Comparison of ENCODE assay signal across 8 cellular contexts in genomic region chr1:153774780-153775431, GRCh38. TPM values are rescaled to one million over a fixed set of nuclear protein-coding genes. Genes with fewer than 3 reads are reported as not detected.
DNase-seq lines count a peak whose midpoint lies in the region; ATAC-seq and TF ChIP-seq lines count a peak whose summit lies in the region.

TSS of gene SLC27A3 (plus strand) at chr1:153775407. CDS start at chr1:153775498, 91 bp downstream.

- H3K9me3 ChIP-seq in AG04450 (ENCODE audit: control insufficient read depth, insufficient read depth, low read length) (no peaks in the 10 kb centered on the region; the same call in 1 of the 2 replicates), HUES6 (ENCODE audit: control insufficient read depth, insufficient read depth, low read depth, low read length) (no peaks in the 10 kb centered on the region), SU-DHL-6 (ENCODE audit: insufficient read depth, low read length) (no peaks in the 10 kb centered on the region), suprapubic skin (no peaks in the 10 kb centered on the region)

- peak within 1 kb of the TSS; percentile 90 for H3K27ac Mint-ChIP-seq in endothelial cell (ENCODE audit: unreplicated experiment)
- H3K27ac Mint-ChIP-seq in memory B cell, result peak within 1 kb of the TSS; percentile 67

- peaks cover 25% of the 10 kb centered on the region for H3K27me3 Mint-ChIP-seq in endothelial cell (ENCODE audit: unreplicated experiment)
- H3K27me3 Mint-ChIP-seq in memory B cell, result no peaks in the 10 kb centered on the region

- H3K9me3 Mint-ChIP-seq in endothelial cell (ENCODE audit: unreplicated experiment), result no peaks in the 10 kb centered on the region
- H3K9me3 Mint-ChIP-seq in memory B cell, result no peaks in the 10 kb centered on the region

- TF ChIP-seq CTCF in AG04450 (IDR thresholded peaks at IDR 0.05; ENCODE audit: low read depth, low read length) (no peak), SU-DHL-6 (IDR thresholded peaks at IDR 0.05; ENCODE audit: insufficient read depth, low read length, poor library complexity, severe bottlenecking) (no peak), endothelial cell (IDR thresholded peaks at IDR 0.05; ENCODE audit: unreplicated experiment) (no peak), suprapubic skin (IDR thresholded peaks at IDR 0.05) (no peak)

- H3K4me1 Mint-ChIP-seq in endothelial cell (ENCODE audit: unreplicated experiment), result peaks cover 69% of the 10 kb centered on the region
- peaks cover 19% of the 10 kb centered on the region for H3K4me1 Mint-ChIP-seq in memory B cell

- no peak for TF ChIP-seq POLR2A in suprapubic skin (IDR thresholded peaks at IDR 0.05)

- no peak within 1 kb of the TSS for H3K27ac ChIP-seq in AG04450 (ENCODE audit: low read depth, low read length)
- H3K27ac ChIP-seq in HUES6 (ENCODE audit: low read depth, low read length), result peak within 1 kb of the TSS; percentile 76
- H3K27ac ChIP-seq in SU-DHL-6 (ENCODE audit: low read depth, low read length), result peak within 1 kb of the TSS; percentile 64
- peak within 1 kb of the TSS; percentile 85 for H3K27ac ChIP-seq in suprapubic skin

- in situ Hi-C loops in ACHN (cut with HindIII; ENCODE audit: low pct_ligation_motif_present, low pct_unique_long_range_greater_than_20kb, low sequenced_read_pairs), result no loop called here

- H4K20me1 ChIP-seq in SU-DHL-6 (ENCODE audit: low read depth, low read length), result no peaks in the 10 kb centered on the region

- H3K4me2 ChIP-seq in SU-DHL-6 (ENCODE audit: low read depth, low read length, poor library complexity, severe bottlenecking), result peak within 1 kb of the TSS; percentile 66

- no peak for DNase-seq in AG04450 (ENCODE audit: low read depth, low spot score)
- DNase-seq in endothelial cell (ENCODE audit: low spot score), result no peak
- DNase-seq in memory B cell (ENCODE audit: low spot score in 2 of 2), result no peak
- peak; percentile 89 to 90 for DNase-seq in suprapubic skin (ENCODE audit: low spot score in 2 of 2)
- DNase-seq in ACHN, result no peak

- peaks cover 18% of the 10 kb centered on the region for H3K4me1 ChIP-seq in HUES6 (ENCODE audit: control insufficient read depth, insufficient read depth, low read length)
- peaks cover 75% of the 10 kb centered on the region for H3K4me1 ChIP-seq in suprapubic skin

- no peak for TF ChIP-seq EP300 in suprapubic skin (IDR thresholded peaks at IDR 0.05)

- peaks cover 4% of the 10 kb centered on the region; the same call in 1 of the 2 replicates for H3F3A ChIP-seq in SU-DHL-6 (ENCODE audit: insufficient read depth)

- CTCF ChIA-PET in AG04450 (lab: Charles Lee), result interaction anchor here (1.0 to 4.2 kb wide), 2 partner anchors 212 to 264 kb away, joined by 3 to 16 read pairs; partner anchors contain the start of gene RAB13

- H3K79me2 ChIP-seq in SU-DHL-6 (ENCODE audit: insufficient read depth, low read length), result no peaks in the 10 kb centered on the region

- ATAC-seq in GM18861 (IDR thresholded peaks at IDR 0.05; ENCODE audit: unreplicated experiment) (peak; percentile 6), memory B cell (ENCODE audit: low read depth) (peak; percentile 18)

- H3K27me3 ChIP-seq in AG04450 (ENCODE audit: control insufficient read depth, insufficient read depth, low read length), result no peaks in the 10 kb centered on the region
- H3K27me3 ChIP-seq in HUES6 (ENCODE audit: control insufficient read depth, insufficient read depth, low read length), result no peaks in the 10 kb centered on the region
- H3K27me3 ChIP-seq in SU-DHL-6 (ENCODE audit: low read length), result no peaks in the 10 kb centered on the region
- H3K27me3 ChIP-seq in suprapubic skin, result no peaks in the 10 kb centered on the region

- peak within 1 kb of the TSS; percentile 91 for H3K9ac ChIP-seq in HUES6 (ENCODE audit: low read length)
- H3K9ac ChIP-seq in SU-DHL-6 (ENCODE audit: low read length), result peak within 1 kb of the TSS; percentile 70

- H3K4me3 ChIP-seq in AG04450 (ENCODE audit: low read depth, low read length) (peak within 1 kb of the TSS; percentile 73), HUES6 (ENCODE audit: low read depth, low read length) (peak within 1 kb of the TSS; percentile 94), SU-DHL-6 (ENCODE audit: insufficient read depth, low read length, poor library complexity, severe bottlenecking) (peak within 1 kb of the TSS; percentile 65), suprapubic skin (peak within 1 kb of the TSS; percentile 67)

- peak within 1 kb of the TSS; percentile 87 for H3K4me3 Mint-ChIP-seq in endothelial cell (ENCODE audit: unreplicated experiment)
- peak within 1 kb of the TSS; percentile 87 for H3K4me3 Mint-ChIP-seq in memory B cell

- 2% methylated on average over 13 of the region's 34 CpGs for WGBS in suprapubic skin

- POLR2A ChIA-PET in AG04450 (lab: Yijun Ruan, JAX), result interaction anchor here (1.0 to 1.4 kb wide), 4 partner anchors 9 to 365 kb away, joined by 3 to 7 read pairs (median 6); partner anchors contain the start of gene RPS27

- H2AFZ ChIP-seq in SU-DHL-6 (ENCODE audit: low read depth, low read length, severe bottlenecking), result peak within 1 kb of the TSS; percentile 83

- H3K36me3 Mint-ChIP-seq in endothelial cell (ENCODE audit: low read depth, unreplicated experiment), result peaks cover 43% of the 10 kb centered on the region
- H3K36me3 Mint-ChIP-seq in memory B cell, result peaks cover 4% of the 10 kb centered on the region

- H3K36me3 ChIP-seq in HUES6 (ENCODE audit: control insufficient read depth, insufficient read depth, low read length) (peaks cover 39% of the 10 kb centered on the region), SU-DHL-6 (ENCODE audit: low read length) (no peaks in the 10 kb centered on the region), suprapubic skin (peaks cover 35% of the 10 kb centered on the region)

- no peaks in the 10 kb centered on the region for H3K9me2 ChIP-seq in SU-DHL-6 (replicated peaks; ENCODE audit: insufficient read depth, low read length)

RNA-seq across cellular contexts. Expression of gene SLC27A3, which starts in this region (rescaled TPM):
- 9.9 and 14.3 TPM in 2 replicates for polyA plus RNA-seq in AG04450 (2011; rRNA removed)
- polyA minus RNA-seq in AG04450 (2011; rRNA and poly(A)+ RNA removed), result 12.6 and 12.9 TPM in 2 replicates
- total RNA-seq in endothelial cell (ENCODE audit: unreplicated experiment), result 72.7 TPM
- 10 to 100 TPM; 18.3 to 72.3 (median 39.6) TPM for total RNA-seq in suprapubic skin

Comparison
In these comparisons a context has a peak if more than half of its experiments do, and no peak if none do; other contexts are left out.
1. DNase-seq: peak in suprapubic skin (2 of 2); none in AG04450 (single experiment), endothelial cell (single experiment), memory B cell (0 of 2) and ACHN (single experiment).
2. Peak in every context shown above with its lines, with median percentiles within 50 percentile points of each other: H3K4me3 ChIP-seq.